In genomic region chr10:132538031-132538789, GRCh38 we compare ENCODE assay signal across 1 cellular context.
TF ChIP-seq lines count a peak whose summit lies in the region.

No MANE protein-coding gene starts in this region.

TF ChIP-seq in SK-N-SH treated with all-trans-retinoic acid at 6 μM for 48 hours, 23 proteins besides CTCF, POLR2A, EP300 and RAD21 (continued from another document):
- TF ChIP-seq CSRNP3 (CRISPR knock-in tag; IDR thresholded peaks at IDR 0.05) (no peak), ZC3H10 (CRISPR knock-in tag; IDR thresholded peaks at IDR 0.05) (no peak), ZNF565 (CRISPR knock-in tag; conservative IDR thresholded peaks at IDR 0.05; ENCODE audit: low read depth) (no peak), PATZ1 (CRISPR knock-in tag; IDR thresholded peaks at IDR 0.05; ENCODE audit: borderline replicate concordance) (no peak), TOX (CRISPR knock-in tag; IDR thresholded peaks at IDR 0.05; ENCODE audit: borderline replicate concordance) (no peak), PPARA (CRISPR knock-in tag; IDR thresholded peaks at IDR 0.05; ENCODE audit: borderline replicate concordance) (no peak), SNAI2 (CRISPR knock-in tag; IDR thresholded peaks at IDR 0.05) (no peak)
